In the genomic region with DNA sequence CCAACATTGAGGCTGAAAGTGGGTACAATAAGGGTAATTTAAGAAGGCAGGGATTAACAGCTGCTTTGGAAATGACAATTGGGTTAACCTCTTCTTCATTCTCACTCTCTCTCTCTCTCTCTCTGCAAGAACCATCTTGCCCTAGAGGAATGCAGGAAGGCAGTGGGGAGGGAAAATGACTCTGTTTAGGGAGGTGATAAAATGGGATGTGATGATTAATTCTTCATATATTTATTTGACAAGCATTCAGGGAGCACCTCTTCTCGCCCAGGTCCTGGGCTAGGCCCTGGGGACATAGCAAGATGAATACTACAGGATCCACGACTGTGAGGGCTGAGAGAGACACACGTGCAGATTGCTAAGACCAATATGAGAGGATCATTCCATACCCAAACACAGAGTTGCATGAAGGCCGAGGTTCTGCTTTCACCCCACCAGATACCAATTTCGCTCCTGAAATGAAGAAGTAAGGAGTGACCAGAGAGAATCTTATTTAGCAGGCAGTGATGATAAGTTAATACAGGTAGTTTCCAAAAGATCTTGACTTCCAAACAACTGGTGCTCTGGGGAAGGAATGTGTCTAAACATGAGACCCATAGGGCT, we compare ENCODE assay signal across 14 cellular contexts. TPM values are rescaled to one million over a fixed set of nuclear protein-coding genes. Genes with fewer than 3 reads are reported as not detected.
DNase-seq lines count a peak whose midpoint lies in the region; ATAC-seq, FAIRE-seq and TF ChIP-seq lines count a peak whose summit lies in the region.
"Had no signal": no experiment of that assay in that cellular context is flagged by ENCODE, and none has a peak within 500 bp of the region (broad histone marks: within the 10 kb centered on the region; RNA-seq: fewer than 3 reads in every experiment).

No MANE protein-coding gene starts in this region.

- peak overlapping the region in 8 of 11 experiments; percentile 70 to 89 (median 78); a peak in 17 of 22 replicates for H3K27ac ChIP-seq in BLaER1 treated with 17β-estradiol and CSF1 and Interleukin-3, amounts not matched to agents 10 nM and 100 nM
- H3K27ac ChIP-seq in IMR-90 (ENCODE audit: insufficient read depth, low read length), result no peak overlapping the region
- peak overlapping the region; percentile 95 for H3K27ac ChIP-seq in RWPE2 (ENCODE audit: poor library complexity, severe bottlenecking)
- peak overlapping the region; percentile 82 for H3K27ac ChIP-seq in keratinocyte (ENCODE audit: control insufficient read depth, insufficient read depth, low read length)

- 0 out of 2 replicates have a peak overlapping the region, but pooled peaks have one; percentile 8 for H3K4ac ChIP-seq in IMR-90 (ENCODE audit: low read depth, low read length)

- H3K9me3 ChIP-seq in BLaER1 treated with 17β-estradiol and CSF1 and Interleukin-3, amounts not matched to agents 10 nM and 100 nM (replicated peaks in 1 of 11), result no peaks in the 10 kb centered on the region
- H3K9me3 ChIP-seq in IMR-90 (ENCODE audit: control insufficient read depth, insufficient read depth, low read length), result no peaks in the 10 kb centered on the region
- H3K9me3 ChIP-seq in RWPE2 (ENCODE audit: severe bottlenecking), result no peaks in the 10 kb centered on the region
- H3K9me3 ChIP-seq in keratinocyte (ENCODE audit: control insufficient read depth, low read depth, low read length), result no peaks in the 10 kb centered on the region

- peaks cover 2% of the 10 kb centered on the region for H3K79me2 ChIP-seq in keratinocyte (ENCODE audit: control insufficient read depth, insufficient read depth, low read length)

- no TSS peak for BruUV-seq in IMR-90 (replicated peaks; lab: Mats Ljungman, UMichigan)

- H3K36me3 ChIP-seq in BLaER1 treated with 17β-estradiol and CSF1 and Interleukin-3, amounts not matched to agents 10 nM and 100 nM, result no peaks in the 10 kb centered on the region
- H3K36me3 ChIP-seq in IMR-90 (ENCODE audit: control insufficient read depth, insufficient read depth, low read length) (no peaks in the 10 kb centered on the region), RWPE2 (ENCODE audit: low read depth) (no peaks in the 10 kb centered on the region), keratinocyte (ENCODE audit: control insufficient read depth in 2 of 2, extremely low read depth in 1 of 2, insufficient read depth in 2 of 2, low read length in 2 of 2) (no peaks in the 10 kb centered on the region)

- intact Hi-C loops in IMR-90 (cut with micrococcal nuclease), result no loop called here

- POLR2A ChIA-PET in IMR-90 (lab: Charles Lee; ENCODE audit: unreplicated experiment), result no interaction called here

- no peak; the same call in 1 of the 2 replicates for ATAC-seq in IMR-90 (ENCODE audit: low read depth)
- peak; percentile 72 for ATAC-seq in RWPE2 (ENCODE audit: low read depth)
- ATAC-seq: effector memory CD8-positive, alpha-beta T cell; sciatic nerve had no signal

- H2AK5ac ChIP-seq in IMR-90 (ENCODE audit: low read depth, low read length), result no peak overlapping the region

- no peak overlapping the region; a peak in 4 of 22 replicates for H3K9ac ChIP-seq in BLaER1 treated with 17β-estradiol and CSF1 and Interleukin-3, amounts not matched to agents 10 nM and 100 nM
- H3K9ac ChIP-seq in IMR-90 (ENCODE audit: low read depth, low read length) (no peak overlapping the region), keratinocyte (ENCODE audit: control insufficient read depth, extremely low read depth, insufficient read depth, low read length) (peak overlapping the region; percentile 51)

- dilution Hi-C loops in IMR-90 (cut with HindIII; ENCODE audit: low sequenced_read_pairs, unreplicated experiment) (no loop called here), keratinocyte (cut with MboI; ENCODE audit: extremely low pct_ligation_motif_present, low sequenced_read_pairs) (no loop called here)

- H4K5ac ChIP-seq in IMR-90 (ENCODE audit: low read depth, low read length), result peak overlapping the region; percentile 40; the same call in 1 of the 2 replicates

- peak; percentile 62 for FAIRE-seq in keratinocyte (lab: Jason Lieb, UNC)

- H4K20me1 ChIP-seq in BLaER1 treated with 17β-estradiol and CSF1 and Interleukin-3, amounts not matched to agents 10 nM and 100 nM, result no peaks in the 10 kb centered on the region
- H4K20me1 ChIP-seq in IMR-90 (ENCODE audit: insufficient read depth, low read length) (no peaks in the 10 kb centered on the region), keratinocyte (ENCODE audit: control insufficient read depth, extremely low read depth, insufficient read depth, low read length) (no peaks in the 10 kb centered on the region)

- TF ChIP-seq POLR2A in IMR-90 (IDR thresholded peaks at IDR 0.05; ENCODE audit: low read depth, low read length), result no peak

- H2BK20ac ChIP-seq in IMR-90 (ENCODE audit: low read depth, low read length), result 0 out of 2 replicates have a peak overlapping the region, but pooled peaks have one; percentile 8

- no peaks in the 10 kb centered on the region for H3K27me3 ChIP-seq in BLaER1 treated with 17β-estradiol and CSF1 and Interleukin-3, amounts not matched to agents 10 nM and 100 nM
- H3K27me3 ChIP-seq in IMR-90 (ENCODE audit: control insufficient read depth, insufficient read depth, low read length), result no peaks in the 10 kb centered on the region
- no peaks in the 10 kb centered on the region for H3K27me3 ChIP-seq in RWPE2 (ENCODE audit: insufficient read depth, poor library complexity, severe bottlenecking)
- no peaks in the 10 kb centered on the region for H3K27me3 ChIP-seq in keratinocyte (ENCODE audit: control insufficient read depth, extremely low read depth, insufficient read depth, low read length)

- H3K9me1 ChIP-seq in IMR-90 (ENCODE audit: insufficient read depth, low read length), result peaks cover 4% of the 10 kb centered on the region; the same call in 1 of the 2 replicates
- no peaks in the 10 kb centered on the region for H3K9me1 ChIP-seq in keratinocyte (ENCODE audit: control insufficient read depth, extremely low read depth, insufficient read depth, low read length)

- H2BK120ac ChIP-seq in IMR-90 (ENCODE audit: low read depth, low read length), result 0 out of 2 replicates have a peak overlapping the region, but pooled peaks have one; percentile 18

- H3K18ac ChIP-seq in IMR-90 (ENCODE audit: low read depth, low read length), result no peak overlapping the region; the same call in 1 of the 2 replicates

- no peak overlapping the region for H2AK9ac ChIP-seq in IMR-90 (replicated peaks; ENCODE audit: low read depth, low read length, poor library complexity)

- no peak overlapping the region for H3K4me3 ChIP-seq in BLaER1 treated with 17β-estradiol and CSF1 and Interleukin-3, amounts not matched to agents 10 nM and 100 nM
- H3K4me3 ChIP-seq in IMR-90 (ENCODE audit: insufficient read depth, low read depth, low read length) (no peak overlapping the region), RWPE2 (ENCODE audit: severe bottlenecking) (no peak overlapping the region), keratinocyte (ENCODE audit: control insufficient read depth in 2 of 3, extremely low read depth in 1 of 3, insufficient read depth in 2 of 3, low read depth in 1 of 3, low read length in 3 of 3) (peak overlapping the region; percentile 8 to 29 (median 24))

- CTCF ChIA-PET in IMR-90 (lab: Yijun Ruan, JAX), result no interaction called here

- H3K56ac ChIP-seq in IMR-90 (ENCODE audit: extremely low read depth, insufficient read depth, low read length), result no peak overlapping the region

- TF ChIP-seq CTCF in IMR-90 (conservative IDR thresholded peaks at IDR 0.05; ENCODE audit: low read depth, low read length) (no peak), RWPE2 (IDR thresholded peaks at IDR 0.05; ENCODE audit: poor library complexity, severe bottlenecking) (no peak), keratinocyte (optimal IDR thresholded peaks at IDR 0.05 in 1 of 3, IDR thresholded peaks at IDR 0.05 in 1 of 3, conservative IDR thresholded peaks at IDR 0.05 in 1 of 3; ENCODE audit: extremely low read depth in 1 of 3, insufficient read depth in 2 of 3, low read length in 3 of 3) (no peak)

- H3K14ac ChIP-seq in IMR-90 (replicated peaks; ENCODE audit: low read depth, low read length), result 0 out of 2 replicates have a peak overlapping the region, but pooled peaks have one; percentile 45

- H2BK5ac ChIP-seq in IMR-90 (ENCODE audit: low read depth, low read length, poor library complexity, severe bottlenecking), result no peak overlapping the region

- H4K8ac ChIP-seq in IMR-90 (ENCODE audit: low read depth in 2 of 2, low read length in 2 of 2), result 0 out of 4 replicates have a peak overlapping the region, but pooled peaks of 1 of the 2 experiments have one; percentile 19

- H4K91ac ChIP-seq in IMR-90 (ENCODE audit: insufficient read depth, low read depth, low read length), result no peak overlapping the region

- in situ Hi-C loops in IMR-90 (cut with MboI; ENCODE audit: low sequenced_read_pairs) (no loop called here), G401 (cut with HindIII; ENCODE audit: low sequenced_read_pairs) (no loop called here)

- H3K4me2 ChIP-seq in BLaER1 treated with 17β-estradiol and CSF1 and Interleukin-3, amounts not matched to agents 10 nM and 100 nM, result peak overlapping the region in 6 of 11 experiments; percentile 50 to 80 (median 75); a peak in 11 of 22 replicates
- no peak overlapping the region for H3K4me2 ChIP-seq in IMR-90 (ENCODE audit: low read depth, low read length)
- H3K4me2 ChIP-seq in keratinocyte (ENCODE audit: control insufficient read depth, extremely low read depth, insufficient read depth, low read depth, low read length), result peak overlapping the region; percentile 82

- peak overlapping the region; percentile 53; the same call in 1 of the 3 replicates for H2BK15ac ChIP-seq in IMR-90 (ENCODE audit: low read depth, low read length)

- no peak for TF ChIP-seq RAD21 in IMR-90 (IDR thresholded peaks at IDR 0.05; ENCODE audit: low read length)

- peaks cover 34 to 72% (median 54%) of the 10 kb centered on the region in 10 experiments for H3K4me1 ChIP-seq in BLaER1 treated with 17β-estradiol and CSF1 and Interleukin-3, amounts not matched to agents 10 nM and 100 nM
- H3K4me1 ChIP-seq in IMR-90 (ENCODE audit: control insufficient read depth, insufficient read depth, low read length), result peaks cover 7% of the 10 kb centered on the region; the same call in 1 of the 2 replicates
- peaks cover 57% of the 10 kb centered on the region for H3K4me1 ChIP-seq in RWPE2 (ENCODE audit: insufficient read depth, poor library complexity, severe bottlenecking)
- H3K4me1 ChIP-seq in keratinocyte (ENCODE audit: control insufficient read depth, extremely low read depth, insufficient read depth, low read length), result peaks cover 54% of the 10 kb centered on the region

- peak overlapping the region; percentile 45; the same call in 1 of the 2 replicates for H3K23ac ChIP-seq in IMR-90 (ENCODE audit: low read depth, low read length)

- DNase-seq in IMR-90, result no peak
- peak; percentile 96 for DNase-seq in RWPE2 (ENCODE audit: low spot score)
- peak; percentile 89 for DNase-seq in keratinocyte (ENCODE audit: low read depth, low spot score)
- no peak for DNase-seq in HuH-7.5 (ENCODE audit: low spot score)
- DNase-seq in pons (ENCODE audit: low spot score), result no peak
- no peak for DNase-seq in NCI-H128 (lab: John Stamatoyannopoulos, UW; ENCODE audit: unreplicated experiment)
- no peak for DNase-seq in G401 (ENCODE audit: low spot score)
- DNase-seq: activated naive CD4-positive, alpha-beta T cell treated with anti-CD3 and anti-CD28 coated beads, Interleukin-2, amount 50 U/mL, for 16 hours; effector memory CD8-positive, alpha-beta T cell; mesendoderm; NCI-H2107; stimulated activated naive CD4-positive, alpha-beta T cell treated with Interleukin-2 at 50 U/mL for 16 hours had no signal

- peak overlapping the region; percentile 67 for H2AFZ ChIP-seq in IMR-90 (replicated peaks; ENCODE audit: low read length, poor library complexity)
- no peak overlapping the region for H2AFZ ChIP-seq in keratinocyte (ENCODE audit: control insufficient read depth, low read length)

- 80% methylated on average over 1 of the region's 5 CpGs; no CpG with 5 or more reads in 1 of the 2 experiments for WGBS in IMR-90 (ENCODE audit: extremely low coverage in 2 of 2, insufficient read length in 1 of 2), 2 experiments

- H3K79me1 ChIP-seq in IMR-90 (ENCODE audit: low read depth in 1 of 2, low read length in 2 of 2), result 0 out of 4 replicates have a peak, but pooled peaks cover 0 to 4% of the 10 kb centered on the region in 2 experiments

RNA-seq across cellular contexts. Expression of a gene that starts 13.3 kb away (rescaled TPM):
- 31.7 and 38.0 TPM in 2 replicates for total RNA-seq in IMR-90 (2012; rRNA removed)
- polyA plus RNA-seq in IMR-90 (2012; rRNA removed), result 37.1 and 37.4 TPM in 2 replicates
- 27.3 and 29.6 TPM in 2 replicates for polyA plus RNA-seq in IMR-90 (2012; cell fraction: cytosol; rRNA removed)
- 35.3 and 62.9 TPM in 2 replicates for polyA plus RNA-seq in IMR-90 (2012; cell fraction: nucleus; rRNA removed; ENCODE audit: low replicate concordance)
- 53.3 to 67.4 TPM (median 61.6 TPM) in 3 replicates for polyA plus RNA-seq in keratinocyte
- polyA plus RNA-seq in keratinocyte (2011; ENCODE audit: low read depth), result 14.0 TPM
- 71.8 and 85.6 TPM in 2 replicates for polyA plus RNA-seq in keratinocyte (2011; cell fraction: cytosol; rRNA removed)
- 107 and 110 TPM in 2 replicates for polyA plus RNA-seq in keratinocyte (2011; cell fraction: nucleus; rRNA removed)
- polyA plus RNA-seq in keratinocyte (2012; ENCODE audit: low replicate concordance), result 42.2 and 66.1 TPM in 2 replicates
- 65.6 to 73.7 TPM (median 70.3 TPM) in 3 replicates for polyA minus RNA-seq in keratinocyte
- polyA minus RNA-seq in keratinocyte (2011; cell fraction: cytosol; rRNA and poly(A)+ RNA removed), result 61.6 TPM
- 38.7 and 64.7 TPM in 2 replicates for polyA minus RNA-seq in keratinocyte (2011; cell fraction: nucleus; rRNA and poly(A)+ RNA removed)
- 41.1 and 46.5 TPM in 2 replicates for total RNA-seq in G401 (2014; rRNA removed; shearing (Covaris generic))

Comparison
In these comparisons a context has a peak if more than half of its experiments do, and no peak if none do; other contexts are left out.
1. H3K4me3 ChIP-seq: peak in keratinocyte (3 of 3); none in BLaER1 treated with 17β-estradiol and CSF1 and Interleukin-3, amounts not matched to agents 10 nM and 100 nM (0 of 10), IMR-90 (single experiment) and RWPE2 (single experiment).
2. DNase-seq: peak in RWPE2 (single experiment) and keratinocyte (single experiment); none in IMR-90 (single experiment), HuH-7.5 (single experiment), pons (single experiment), NCI-H128 (single experiment) and G401 (single experiment).